ENCODE assay signal across 8 cellular contexts in genomic region chr13:94620286-94620896, GRCh38. TPM values are rescaled to one million over a fixed set of nuclear protein-coding genes. Genes with fewer than 3 reads are reported as not detected.
A peak's percentile ranks its signal among the peaks of the same experiment; 100 is the strongest.
DNase-seq lines count a peak whose midpoint lies in the region; ATAC-seq and TF ChIP-seq lines count a peak whose summit lies in the region.

No MANE protein-coding gene starts in this region.

- H3K23ac ChIP-seq in trophoblast cell (ENCODE audit: low read length) = no peak overlapping the region

- no peaks in the 10 kb centered on the region for H3K9me3 ChIP-seq in trophoblast cell (ENCODE audit: insufficient read depth, low read depth, low read length)

- no peak overlapping the region for H4K8ac ChIP-seq in trophoblast cell (ENCODE audit: low read depth, low read length)

- no peak overlapping the region for H4K91ac ChIP-seq in trophoblast cell (ENCODE audit: low read depth, low read length)

- H3K79me2 ChIP-seq in trophoblast cell (ENCODE audit: control insufficient read depth, insufficient read depth, low read length, poor library complexity) = no peaks in the 10 kb centered on the region

- H3K4me2 ChIP-seq in trophoblast cell (ENCODE audit: low read length) = no peak overlapping the region

- H2BK120ac ChIP-seq in trophoblast cell (ENCODE audit: insufficient read depth, low read length, poor library complexity) = no peak overlapping the region

- intact Hi-C loops in dorsolateral prefrontal cortex (cut with DNase I) = no loop called here

- no peak overlapping the region for H3K14ac ChIP-seq in trophoblast cell (ENCODE audit: low read length)

- H3K9ac ChIP-seq in trophoblast cell (ENCODE audit: low read length) = no peak overlapping the region

- peak; percentile 49 for DNase-seq in DMS 273 (lab: John Stamatoyannopoulos, UW; ENCODE audit: unreplicated experiment)
- no peak for DNase-seq in DMS 273 treated with DMSO at 0.1 percent for 48 hours (lab: John Stamatoyannopoulos, UW)
- peak; percentile 78 for DNase-seq in OCI-M1 (lab: John Stamatoyannopoulos, UW)
- DNase-seq in dorsolateral prefrontal cortex = no peak
- peak; percentile 22 to 67 for DNase-seq in trophoblast cell
- DNase-seq in ecto neural progenitor cell (ENCODE audit: low spot score) = no peak

- H3K4me3 ChIP-seq in dorsolateral prefrontal cortex (no peak overlapping the region), trophoblast cell (ENCODE audit: low read depth, low read length) (no peak overlapping the region)

- H3K27ac ChIP-seq in dorsolateral prefrontal cortex (no peak overlapping the region), trophoblast cell (ENCODE audit: low read depth, low read length) (no peak overlapping the region)

- H2BK12ac ChIP-seq in trophoblast cell (ENCODE audit: low read length) = no peak overlapping the region

- H3K36me3 ChIP-seq in trophoblast cell (ENCODE audit: control insufficient read depth in 1 of 2, insufficient read depth in 2 of 2, low read length in 2 of 2) = peaks cover 11 to 14% of the 10 kb centered on the region in 2 experiments

- no peak overlapping the region for H2AFZ ChIP-seq in trophoblast cell (ENCODE audit: insufficient read depth, low read length, poor library complexity)

- ATAC-seq in GM19452 (IDR thresholded peaks at IDR 0.05; ENCODE audit: unreplicated experiment) (peak; percentile 82), HG03439 (IDR thresholded peaks at IDR 0.05; ENCODE audit: unreplicated experiment) (peak; percentile 67)

- no peak overlapping the region for H3K4ac ChIP-seq in trophoblast cell (ENCODE audit: low read depth, low read length)

- no peak overlapping the region for H3K18ac ChIP-seq in trophoblast cell (ENCODE audit: low read length)

- 100% methylated on average over 1 of the region's 2 CpGs for WGBS in trophoblast cell (ENCODE audit: extremely low coverage, insufficient coverage, insufficient read length)

- H3K27me3 ChIP-seq in dorsolateral prefrontal cortex = no peaks in the 10 kb centered on the region
- H3K27me3 ChIP-seq in trophoblast cell (ENCODE audit: insufficient read depth, low read length) = no peaks in the 10 kb centered on the region

- H2AK5ac ChIP-seq in trophoblast cell (ENCODE audit: low read length) = no peak overlapping the region

- no peaks in the 10 kb centered on the region for H3K79me1 ChIP-seq in trophoblast cell (ENCODE audit: low read length)

- no peak overlapping the region for H4K12ac ChIP-seq in trophoblast cell (ENCODE audit: low read depth, low read length)

- H2BK5ac ChIP-seq in trophoblast cell (ENCODE audit: low read depth, low read length, poor library complexity) = no peak overlapping the region

- no peaks in the 10 kb centered on the region for H3K4me1 ChIP-seq in trophoblast cell (ENCODE audit: control insufficient read depth in 1 of 2, insufficient read depth in 2 of 2, low read length in 2 of 2)

- peak; percentile 39 to 69 (median 57) for TF ChIP-seq CTCF in dorsolateral prefrontal cortex (IDR thresholded peaks at IDR 0.05 in 54 of 56, conservative IDR thresholded peaks at IDR 0.05 in 2 of 56; ENCODE audit: low read depth in 1 of 56, partially characterized antibody in 56 of 56)

RNA-seq across cellular contexts. Expression of gene GPR180, which starts 18.7 kb away (rescaled TPM):
- total RNA-seq in dorsolateral prefrontal cortex = 10 to 100 TPM in 95 of 120 experiments, 1 to 10 TPM in 25; 7.3 to 15.0 (median 11.3) TPM
- 2.9 TPM in 2 replicates for polyA plus RNA-seq in trophoblast cell (2013)

RNA-seq across cellular contexts. Expression of gene TGDS, which starts 24.4 kb away (rescaled TPM):
- total RNA-seq in dorsolateral prefrontal cortex = 1 to 10 TPM; 2.8 to 9.4 (median 5.8) TPM
- polyA plus RNA-seq in trophoblast cell (2013) = 5.9 and 6.8 TPM in 2 replicates

Comparison
In these comparisons a context has a peak if more than half of its experiments do, and no peak if none do; other contexts are left out.
1. DNase-seq: peak in DMS 273 (single experiment), OCI-M1 (single experiment) and trophoblast cell (2 of 2); none in DMS 273 treated with DMSO at 0.1 percent for 48 hours (single experiment), dorsolateral prefrontal cortex (0 of 10) and ecto neural progenitor cell (single experiment).